8 cellular contexts compared by ENCODE assay signal in the genomic region with DNA sequence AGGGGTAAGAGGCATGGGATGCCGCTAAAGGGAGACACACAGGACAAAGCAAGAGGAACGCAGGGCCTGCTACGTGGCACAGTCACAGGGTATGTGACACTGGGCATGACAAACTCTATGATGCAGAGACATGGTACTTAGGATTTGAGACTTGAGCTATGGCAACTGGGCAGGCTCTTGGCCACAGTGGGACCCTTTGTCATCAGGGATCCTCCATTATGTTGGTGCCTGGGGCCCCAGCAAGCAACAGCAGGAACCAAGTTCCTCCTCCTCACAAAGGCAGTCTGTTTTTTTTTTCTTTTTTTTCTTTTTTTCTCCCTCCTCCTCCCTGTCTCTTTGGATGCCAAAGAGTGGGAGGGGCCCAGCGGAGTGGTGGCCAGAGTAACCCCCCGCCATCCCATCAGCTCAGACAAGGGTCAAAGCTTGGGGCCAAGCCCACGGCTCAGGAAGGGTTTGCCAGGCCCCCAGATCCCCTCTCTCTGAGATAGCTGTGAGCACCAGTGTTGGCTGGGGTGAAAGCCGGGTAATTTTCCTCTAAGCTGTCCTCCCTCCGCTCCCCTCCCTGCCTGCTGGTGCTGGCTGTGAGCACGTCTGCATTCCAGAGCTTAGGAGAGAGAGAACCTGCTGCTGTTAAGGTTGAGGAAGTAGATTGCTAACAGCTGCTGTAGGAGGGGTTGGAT. TPM values are rescaled to one million over a fixed set of nuclear protein-coding genes. Genes with fewer than 3 reads are reported as not detected.
DNase-seq lines count a peak whose midpoint lies in the region; ATAC-seq and TF ChIP-seq lines count a peak whose summit lies in the region.

No MANE protein-coding gene starts in this region.

- H3K9me3 ChIP-seq in HUES64 (ENCODE audit: insufficient read depth, low read depth, low read length) (no peaks in the 10 kb centered on the region), mammary epithelial cell (replicated peaks; ENCODE audit: insufficient read depth, low read length) (no peaks in the 10 kb centered on the region)

- H3K4me3 ChIP-seq in HUES64 (ENCODE audit: low read length) (0 out of 2 replicates have a peak overlapping the region, but pooled peaks have one; percentile 2), mammary epithelial cell (replicated peaks in 1 of 3; ENCODE audit: insufficient read depth in 1 of 3, low read depth in 2 of 3, low read length in 3 of 3) (no peak overlapping the region)

- H3K4me1 ChIP-seq in HUES64 (ENCODE audit: insufficient read depth, low read length) (peaks cover 44% of the 10 kb centered on the region), mammary epithelial cell (ENCODE audit: insufficient read depth, low read length) (peaks cover 51% of the 10 kb centered on the region)

- TF ChIP-seq CTCF in mammary epithelial cell (conservative IDR thresholded peaks at IDR 0.05 in 1 of 2, IDR thresholded peaks at IDR 0.05 in 1 of 2; ENCODE audit: extremely low read depth in 1 of 2, insufficient read depth in 1 of 2, low read depth in 1 of 2, low read length in 2 of 2): no peak

- H3K79me2 ChIP-seq in mammary epithelial cell (ENCODE audit: insufficient read depth, low read length): peaks cover 37% of the 10 kb centered on the region

- H2AFZ ChIP-seq in mammary epithelial cell (ENCODE audit: low read depth, low read length): peak overlapping the region; percentile 77

- ATAC-seq in HG02852 (IDR thresholded peaks at IDR 0.05; ENCODE audit: unreplicated experiment) (no peak), GM19452 (IDR thresholded peaks at IDR 0.05; ENCODE audit: unreplicated experiment) (no peak)

- WGBS in HUES64: 33% methylated on average over 9 of the region's 9 CpGs
- 4% methylated on average over 9 of the region's 9 CpGs for WGBS in mammary epithelial cell (ENCODE audit: low coverage, missing lambda C conversion rate)

- dilution Hi-C loops in mammary epithelial cell (cut with HindIII; ENCODE audit: low sequenced_read_pairs): loop anchor here (5.0 kb wide), 1 partner anchor 97 kb away; no protein-coding TSS in a partner anchor

- DNase-seq in mammary epithelial cell (peak; percentile 77), superior temporal gyrus (ENCODE audit: extremely low spot score) (peak; percentile 88), NCI-H526 treated with DMSO at 0.1 percent for 48 hours (lab: John Stamatoyannopoulos, UW) (no peak)
- DNase-seq in stimulated activated CD4-positive, alpha-beta T cell treated with anti-CD3 and anti-CD28 coated beads, Interleukin-12 subunit alpha, Interleukin-12 subunit beta, amount 100 ng/mL, for 4 hours: no peak

- no peak overlapping the region for H3K9ac ChIP-seq in HUES64 (ENCODE audit: low read depth, low read length)
- peak overlapping the region; percentile 42 for H3K9ac ChIP-seq in mammary epithelial cell (ENCODE audit: insufficient read depth, low read length)

- peak overlapping the region; percentile 42; the same call in 1 of the 2 replicates for H3K27ac ChIP-seq in HUES64 (ENCODE audit: low read depth, low read length)
- peak overlapping the region; percentile 100 for H3K27ac ChIP-seq in mammary epithelial cell (ENCODE audit: insufficient read depth, low read depth, low read length)
- peak overlapping the region; percentile 90 for H3K27ac ChIP-seq in layer of hippocampus (ENCODE audit: low read depth, low read length)

- CTCF ChIA-PET in mammary epithelial cell (lab: Charles Lee; ENCODE audit: low non-redundant PET): interaction anchor here (0.6 to 1.0 kb wide), 3 partner anchors 11 to 76 kb away, joined by 4 to 7 read pairs (median 4); no protein-coding TSS in a partner anchor

- in situ Hi-C loops in mammary epithelial cell (cut with MboI; ENCODE audit: low sequenced_read_pairs in 2 of 2): loop anchor here in 1 of 2 donors (10.0 kb wide), 1 partner anchor 74 kb away; no protein-coding TSS in a partner anchor

- intact Hi-C loops in mammary epithelial cell (cut with micrococcal nuclease): loop anchor here (10.0 kb wide), 1 partner anchor 214 kb away; a partner anchor contains a TSS

- no peaks in the 10 kb centered on the region for H4K20me1 ChIP-seq in mammary epithelial cell (ENCODE audit: insufficient read depth, low read length)

- H3K36me3 ChIP-seq in HUES64 (ENCODE audit: insufficient read depth, low read length) (no peaks in the 10 kb centered on the region), mammary epithelial cell (ENCODE audit: insufficient read depth, low read length) (no peaks in the 10 kb centered on the region)

- H3K27me3 ChIP-seq in HUES64 (ENCODE audit: insufficient read depth, low read length) (peaks cover 70% of the 10 kb centered on the region), mammary epithelial cell (ENCODE audit: insufficient read depth, low read length) (no peaks in the 10 kb centered on the region), layer of hippocampus (ENCODE audit: control insufficient read depth, insufficient read depth, low read length) (no peaks in the 10 kb centered on the region)

- H3K4me2 ChIP-seq in mammary epithelial cell (ENCODE audit: insufficient read depth, low read depth, low read length): peak overlapping the region; percentile 5

- BruUV-seq in mammary epithelial cell (replicated peaks; lab: Mats Ljungman, UMichigan): no TSS peak

RNA-seq across cellular contexts. Expression of a gene that starts 21.1 kb away (rescaled TPM):
- 44.3 TPM for polyA plus RNA-seq in HUES64 (2013, experiment 1 of 2)
- polyA plus RNA-seq in HUES64 (2013, experiment 2 of 2): 57.1 TPM
- 100 to 1,000 TPM; 196 to 723 TPM for total RNA-seq in mammary epithelial cell
- polyA plus RNA-seq in mammary epithelial cell: 462 TPM
- polyA minus RNA-seq in mammary epithelial cell: 325 TPM

Comparison
In these comparisons a context has a peak if more than half of its experiments do, and no peak if none do; other contexts are left out.
1. H3K27ac ChIP-seq: peak in every context shown above with its lines; median percentile 100 in mammary epithelial cell; 90 in layer of hippocampus; 42 in HUES64.
2. DNase-seq: peak in mammary epithelial cell (single experiment) and superior temporal gyrus (single experiment); none in NCI-H526 treated with DMSO at 0.1 percent for 48 hours (single experiment) and stimulated activated CD4-positive, alpha-beta T cell treated with anti-CD3 and anti-CD28 coated beads, Interleukin-12 subunit alpha, Interleukin-12 subunit beta, amount 100 ng/mL, for 4 hours (single experiment).